ENCODE assay signal across 1 cellular context in genomic region chr18:24627644-24628315, GRCh38.
TF ChIP-seq lines count a peak whose summit lies in the region.

No MANE protein-coding gene starts in this region.

TF ChIP-seq in HepG2, 621 proteins besides CTCF, POLR2A, EP300 and RAD21 (continued from another document):
- TF ChIP-seq TBX2 (CRISPR knock-in tag; IDR thresholded peaks at IDR 0.05; ENCODE audit: borderline replicate concordance), result no peak
- TF ChIP-seq HMGA1 (CRISPR knock-in tag; conservative IDR thresholded peaks at IDR 0.05), result no peak
- TF ChIP-seq CEBPG (CRISPR knock-in tag; IDR thresholded peaks at IDR 0.05), result no peak
- no peak for TF ChIP-seq MYNN (CRISPR knock-in tag; IDR thresholded peaks at IDR 0.05; ENCODE audit: low read depth)
- TF ChIP-seq ZNF234 (CRISPR knock-in tag; conservative IDR thresholded peaks at IDR 0.05), result no peak
- TF ChIP-seq NR3C1 (CRISPR knock-in tag; IDR thresholded peaks at IDR 0.05), result no peak
- TF ChIP-seq THAP7 (CRISPR knock-in tag; IDR thresholded peaks at IDR 0.05), result no peak
- no peak for TF ChIP-seq NCOR1 (IDR thresholded peaks at IDR 0.05; ENCODE audit: borderline replicate concordance, low read length)
- TF ChIP-seq FOXC1 (CRISPR knock-in tag; IDR thresholded peaks at IDR 0.05; ENCODE audit: borderline replicate concordance), result no peak
- TF ChIP-seq, protein P1, sequence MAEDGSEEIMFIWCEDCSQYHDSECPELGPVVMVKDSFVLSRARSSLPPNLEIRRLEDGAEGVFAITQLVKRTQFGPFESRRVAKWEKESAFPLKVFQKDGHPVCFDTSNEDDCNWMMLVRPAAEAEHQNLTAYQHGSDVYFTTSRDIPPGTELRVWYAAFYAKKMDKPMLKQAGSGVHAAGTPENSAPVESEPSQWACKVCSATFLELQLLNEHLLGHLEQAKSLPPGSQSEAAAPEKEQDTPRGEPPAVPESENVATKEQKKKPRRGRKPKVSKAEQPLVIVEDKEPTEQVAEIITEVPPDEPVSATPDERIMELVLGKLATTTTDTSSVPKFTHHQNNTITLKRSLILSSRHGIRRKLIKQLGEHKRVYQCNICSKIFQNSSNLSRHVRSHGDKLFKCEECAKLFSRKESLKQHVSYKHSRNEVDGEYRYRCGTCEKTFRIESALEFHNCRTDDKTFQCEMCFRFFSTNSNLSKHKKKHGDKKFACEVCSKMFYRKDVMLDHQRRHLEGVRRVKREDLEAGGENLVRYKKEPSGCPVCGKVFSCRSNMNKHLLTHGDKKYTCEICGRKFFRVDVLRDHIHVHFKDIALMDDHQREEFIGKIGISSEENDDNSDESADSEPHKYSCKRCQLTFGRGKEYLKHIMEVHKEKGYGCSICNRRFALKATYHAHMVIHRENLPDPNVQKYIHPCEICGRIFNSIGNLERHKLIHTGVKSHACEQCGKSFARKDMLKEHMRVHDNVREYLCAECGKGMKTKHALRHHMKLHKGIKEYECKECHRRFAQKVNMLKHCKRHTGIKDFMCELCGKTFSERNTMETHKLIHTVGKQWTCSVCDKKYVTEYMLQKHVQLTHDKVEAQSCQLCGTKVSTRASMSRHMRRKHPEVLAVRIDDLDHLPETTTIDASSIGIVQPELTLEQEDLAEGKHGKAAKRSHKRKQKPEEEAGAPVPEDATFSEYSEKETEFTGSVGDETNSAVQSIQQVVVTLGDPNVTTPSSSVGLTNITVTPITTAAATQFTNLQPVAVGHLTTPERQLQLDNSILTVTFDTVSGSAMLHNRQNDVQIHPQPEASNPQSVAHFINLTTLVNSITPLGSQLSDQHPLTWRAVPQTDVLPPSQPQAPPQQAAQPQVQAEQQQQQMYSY (CRISPR knock-in tag; IDR thresholded peaks at IDR 0.05), result no peak
- TF ChIP-seq, protein P2, sequence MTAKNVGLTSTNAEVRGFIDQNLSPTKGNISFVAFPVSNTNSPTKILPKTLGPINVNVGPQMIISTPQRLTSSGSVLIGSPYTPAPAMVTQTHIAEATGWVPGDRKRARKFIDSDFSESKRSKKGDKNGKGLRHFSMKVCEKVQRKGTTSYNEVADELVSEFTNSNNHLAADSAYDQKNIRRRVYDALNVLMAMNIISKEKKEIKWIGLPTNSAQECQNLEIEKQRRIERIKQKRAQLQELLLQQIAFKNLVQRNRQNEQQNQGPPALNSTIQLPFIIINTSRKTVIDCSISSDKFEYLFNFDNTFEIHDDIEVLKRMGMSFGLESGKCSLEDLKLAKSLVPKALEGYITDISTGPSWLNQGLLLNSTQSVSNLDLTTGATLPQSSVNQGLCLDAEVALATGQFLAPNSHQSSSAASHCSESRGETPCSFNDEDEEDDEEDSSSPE (CRISPR knock-in tag; IDR thresholded peaks at IDR 0.05), result no peak
- TF ChIP-seq NRL (CRISPR knock-in tag; IDR thresholded peaks at IDR 0.05; ENCODE audit: borderline replicate concordance), result no peak
- TF ChIP-seq, protein P3, sequence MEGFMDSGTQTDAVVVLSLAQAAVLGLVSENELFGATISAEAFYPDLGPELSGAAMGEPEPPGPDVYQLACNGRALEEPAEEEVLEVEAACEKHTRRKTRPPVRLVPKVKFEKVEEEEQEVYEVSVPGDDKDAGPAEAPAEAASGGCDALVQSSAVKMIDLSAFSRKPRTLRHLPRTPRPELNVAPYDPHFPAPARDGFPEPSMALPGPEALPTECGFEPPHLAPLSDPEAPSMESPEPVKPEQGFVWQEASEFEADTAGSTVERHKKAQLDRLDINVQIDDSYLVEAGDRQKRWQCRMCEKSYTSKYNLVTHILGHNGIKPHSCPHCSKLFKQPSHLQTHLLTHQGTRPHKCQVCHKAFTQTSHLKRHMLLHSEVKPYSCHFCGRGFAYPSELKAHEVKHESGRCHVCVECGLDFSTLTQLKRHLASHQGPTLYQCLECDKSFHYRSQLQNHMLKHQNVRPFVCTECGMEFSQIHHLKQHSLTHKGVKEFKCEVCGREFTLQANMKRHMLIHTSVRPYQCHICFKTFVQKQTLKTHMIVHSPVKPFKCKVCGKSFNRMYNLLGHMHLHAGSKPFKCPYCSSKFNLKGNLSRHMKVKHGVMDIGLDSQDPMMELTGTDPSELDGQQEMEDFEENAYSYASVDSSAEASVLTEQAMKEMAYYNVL (CRISPR knock-in tag; IDR thresholded peaks at IDR 0.05; ENCODE audit: borderline replicate concordance), result no peak
